ENCODE assay signal across 8 cellular contexts in genomic region chr20:16573011-16573965, GRCh38. TPM values are rescaled to one million over a fixed set of nuclear protein-coding genes. Genes with fewer than 3 reads are reported as not detected.
DNase-seq lines count a peak whose midpoint lies in the region; FAIRE-seq and TF ChIP-seq lines count a peak whose summit lies in the region.

TSS of gene KIF16B (minus strand) at chr20:16573448. CDS start at chr20:16573275, 173 bp downstream.

- H3K4me1 ChIP-seq in H9 (ENCODE audit: insufficient read depth, low read length) (no peaks in the 10 kb centered on the region), SJSA1 (replicated peaks) (no peaks in the 10 kb centered on the region)

- no peak within 1 kb of the TSS for H2BK12ac ChIP-seq in H9 (ENCODE audit: insufficient read length, low read depth, low read length)

- H3K18ac ChIP-seq in H9 (ENCODE audit: insufficient read length, low read depth, low read length): peak within 1 kb of the TSS; percentile 60

- no peaks in the 10 kb centered on the region for H3K79me2 ChIP-seq in H9 (ENCODE audit: insufficient read depth, low read length)

- peak within 1 kb of the TSS; percentile 87 for H3K4me3 Mint-ChIP-seq in H9
- peak within 1 kb of the TSS; percentile 88 for H3K4me3 Mint-ChIP-seq in activated naive CD4-positive, alpha-beta T cell treated with anti-CD3 and anti-CD28 coated beads for 36 hours

- no peak within 1 kb of the TSS for H2AK5ac ChIP-seq in H9 (ENCODE audit: insufficient read length, low read length)

- H3K14ac ChIP-seq in H9 (ENCODE audit: insufficient read depth, low read length): peak within 1 kb of the TSS; percentile 85

- H3K27me3 Mint-ChIP-seq in H9 (ENCODE audit: low read depth): no peaks in the 10 kb centered on the region
- no peaks in the 10 kb centered on the region for H3K27me3 Mint-ChIP-seq in activated naive CD4-positive, alpha-beta T cell treated with anti-CD3 and anti-CD28 coated beads for 36 hours (ENCODE audit: low read depth)

- no peak within 1 kb of the TSS for H3K23ac ChIP-seq in H9 (ENCODE audit: insufficient read length, low read depth, low read length)

- no peak within 1 kb of the TSS for H2BK20ac ChIP-seq in H9 (ENCODE audit: low read depth, low read length, poor library complexity, severe bottlenecking)

- H3K4me3 ChIP-seq in MG63 (peak within 1 kb of the TSS; percentile 59), SJSA1 (peak within 1 kb of the TSS; percentile 44)

- no peak within 1 kb of the TSS for H3K56ac ChIP-seq in H9 (ENCODE audit: insufficient read length, low read depth, low read length)

- H4K5ac ChIP-seq in H9 (ENCODE audit: insufficient read length, low read depth, low read length): no peak within 1 kb of the TSS

- no peak within 1 kb of the TSS for H4K91ac ChIP-seq in H9 (ENCODE audit: insufficient read length, low read depth, low read length)

- H4K8ac ChIP-seq in H9 (replicated peaks; ENCODE audit: insufficient read length, low read depth, low read length): no peak within 1 kb of the TSS

- H3K9me3 ChIP-seq in H9 (ENCODE audit: control insufficient read depth, low read depth, low read length) (no peaks in the 10 kb centered on the region), MG63 (no peaks in the 10 kb centered on the region), SJSA1 (replicated peaks) (no peaks in the 10 kb centered on the region)

- H2BK5ac ChIP-seq in H9 (ENCODE audit: insufficient read length, low read length): no peak within 1 kb of the TSS

- H3K27ac Mint-ChIP-seq in H9: peak within 1 kb of the TSS in 2 of 3 experiments; percentile 94; a peak in 5 of 7 replicates
- peak within 1 kb of the TSS; percentile 79 for H3K27ac Mint-ChIP-seq in activated naive CD4-positive, alpha-beta T cell treated with anti-CD3 and anti-CD28 coated beads for 36 hours

- no peak within 1 kb of the TSS for H3K27ac ChIP-seq in H9 (ENCODE audit: insufficient read length, low read depth, low read length)
- H3K27ac ChIP-seq in SJSA1: no peak within 1 kb of the TSS
- peak within 1 kb of the TSS; percentile 58 for H3K27ac ChIP-seq in substantia nigra (ENCODE audit: low read depth, low read length, poor library complexity, severe bottlenecking)

- H3K4me1 Mint-ChIP-seq in H9: peaks cover 25 to 34% of the 10 kb centered on the region in 2 experiments
- H3K4me1 Mint-ChIP-seq in activated naive CD4-positive, alpha-beta T cell treated with anti-CD3 and anti-CD28 coated beads for 36 hours (ENCODE audit: low read depth): peaks cover 35% of the 10 kb centered on the region

- no peak for FAIRE-seq in frontal cortex (lab: Jason Lieb, UNC)

- TF ChIP-seq CTCF in H9 (conservative IDR thresholded peaks at IDR 0.05): peak; percentile 15; the same call in 1 of the 3 replicates

- no peaks in the 10 kb centered on the region; a peak in 1 of 7 replicates for H3K36me3 Mint-ChIP-seq in H9 (ENCODE audit: insufficient read depth in 1 of 3, low read depth in 3 of 3)
- peaks cover 1% of the 10 kb centered on the region for H3K36me3 Mint-ChIP-seq in activated naive CD4-positive, alpha-beta T cell treated with anti-CD3 and anti-CD28 coated beads for 36 hours (ENCODE audit: low read depth)

- no peaks in the 10 kb centered on the region for H3K36me3 ChIP-seq in MG63
- no peaks in the 10 kb centered on the region for H3K36me3 ChIP-seq in SJSA1

- CTCF ChIA-PET in activated naive CD4-positive, alpha-beta T cell treated with anti-CD3 and anti-CD28 coated beads for 36 hours (lab: Charles Lee): interaction anchor here (0.5 kb wide), 1 partner anchor 145 kb away, joined by 4 read pairs; no protein-coding TSS in a partner anchor

- no peak within 1 kb of the TSS; the same call in 1 of the 2 replicates for H3K4ac ChIP-seq in H9 (ENCODE audit: low read depth, low read length)

- H3K4me2 ChIP-seq in H9 (ENCODE audit: insufficient read depth, insufficient read length, low read length): peak within 1 kb of the TSS; percentile 79

- in situ Hi-C loops in G401 (cut with HindIII; ENCODE audit: low sequenced_read_pairs): no loop called here

- no peak within 1 kb of the TSS for H2BK120ac ChIP-seq in H9 (ENCODE audit: low read depth, low read length, poor library complexity, severe bottlenecking)

- no CpG with 5 or more reads among the region's 65 CpGs for whole genome bisulfite sequencing in H9 (ENCODE audit: extremely low coverage, insufficient read length, low lambda C conversion rate)

- H2BK15ac ChIP-seq in H9 (ENCODE audit: low read depth, low read length): no peak within 1 kb of the TSS

- no peaks in the 10 kb centered on the region for H3K9me3 Mint-ChIP-seq in H9
- H3K9me3 Mint-ChIP-seq in activated naive CD4-positive, alpha-beta T cell treated with anti-CD3 and anti-CD28 coated beads for 36 hours: no peaks in the 10 kb centered on the region

- no peaks in the 10 kb centered on the region for H3K79me1 ChIP-seq in H9 (ENCODE audit: insufficient read depth, low read depth, low read length, poor library complexity, severe bottlenecking)

- intact Hi-C loops in activated naive CD4-positive, alpha-beta T cell treated with anti-CD3 and anti-CD28 coated beads for 36 hours (cut with micrococcal nuclease): loop anchor here (1.0 to 10.0 kb wide), 6 partner anchors 28 to 1712 kb away; partner anchors contain the start of genes KAT14, MGME1, PET117 and RRBP1

- no peaks in the 10 kb centered on the region for H3K27me3 ChIP-seq in H9 (ENCODE audit: insufficient read depth, low read length)
- no peaks in the 10 kb centered on the region for H3K27me3 ChIP-seq in MG63
- no peaks in the 10 kb centered on the region for H3K27me3 ChIP-seq in SJSA1 (replicated peaks)

- peak within 1 kb of the TSS; percentile 99 for H2AFZ ChIP-seq in H9 (ENCODE audit: low read length)

- peaks cover 7% of the 10 kb centered on the region for H3K23me2 ChIP-seq in H9 (ENCODE audit: insufficient read length, low read depth, low read length, poor library complexity, severe bottlenecking)

- peak within 1 kb of the TSS; percentile 55 for H3K9ac ChIP-seq in H9 (ENCODE audit: extremely low read depth, insufficient read length, low read length)

- no peak within 1 kb of the TSS for H3T11ph ChIP-seq in H9 (ENCODE audit: low read length)

- no peaks in the 10 kb centered on the region for H4K20me1 ChIP-seq in H9 (ENCODE audit: control insufficient read depth, insufficient read depth, insufficient read length)

- peak; percentile 86 for DNase-seq in G401 (ENCODE audit: low spot score)
- DNase-seq in H9: peak; percentile 96
- peak; percentile 83 for DNase-seq in MG63
- DNase-seq in SJSA1 (ENCODE audit: low read depth in 1 of 2, low spot score in 2 of 2): peak; percentile 69 to 72
- DNase-seq in activated naive CD4-positive, alpha-beta T cell treated with anti-CD3 and anti-CD28 coated beads for 36 hours: peak; percentile 89
- peak; percentile 80 to 85 for DNase-seq in frontal cortex (ENCODE audit: low spot score in 2 of 2)
- peak in 54 of 56 donors; percentile 33 to 93 (median 82) for DNase-seq in nucleus accumbens (lab: John Stamatoyannopoulos, UW)
- peak in 48 of 49 donors; percentile 38 to 94 (median 84) for DNase-seq in substantia nigra (lab: John Stamatoyannopoulos, UW)

RNA-seq across cellular contexts. Expression of gene KIF16B, which starts in this region (rescaled TPM):
- total RNA-seq in G401 (2014; rRNA removed; shearing (Covaris generic)): 5.4 and 23.7 TPM in 2 replicates
- total RNA-seq in H9 (2021) (7.0 and 7.4 TPM in 2 replicates), frontal cortex (70.1 TPM)
- 2.9 and 3.4 TPM in 2 replicates for total RNA-seq in MG63 (2014; rRNA removed; shearing (Covaris generic); ENCODE audit: low replicate concordance)
- 1.9 and 3.7 TPM in 2 replicates for total RNA-seq in SJSA1 (2014; rRNA removed; shearing (Covaris generic))
- 1 to 10 TPM; 5.1 to 5.6 TPM for total RNA-seq in activated naive CD4-positive, alpha-beta T cell treated with anti-CD3 and anti-CD28 coated beads for 36 hours
